Comparison of ENCODE assay signal across 8 cellular contexts in the genomic region with DNA sequence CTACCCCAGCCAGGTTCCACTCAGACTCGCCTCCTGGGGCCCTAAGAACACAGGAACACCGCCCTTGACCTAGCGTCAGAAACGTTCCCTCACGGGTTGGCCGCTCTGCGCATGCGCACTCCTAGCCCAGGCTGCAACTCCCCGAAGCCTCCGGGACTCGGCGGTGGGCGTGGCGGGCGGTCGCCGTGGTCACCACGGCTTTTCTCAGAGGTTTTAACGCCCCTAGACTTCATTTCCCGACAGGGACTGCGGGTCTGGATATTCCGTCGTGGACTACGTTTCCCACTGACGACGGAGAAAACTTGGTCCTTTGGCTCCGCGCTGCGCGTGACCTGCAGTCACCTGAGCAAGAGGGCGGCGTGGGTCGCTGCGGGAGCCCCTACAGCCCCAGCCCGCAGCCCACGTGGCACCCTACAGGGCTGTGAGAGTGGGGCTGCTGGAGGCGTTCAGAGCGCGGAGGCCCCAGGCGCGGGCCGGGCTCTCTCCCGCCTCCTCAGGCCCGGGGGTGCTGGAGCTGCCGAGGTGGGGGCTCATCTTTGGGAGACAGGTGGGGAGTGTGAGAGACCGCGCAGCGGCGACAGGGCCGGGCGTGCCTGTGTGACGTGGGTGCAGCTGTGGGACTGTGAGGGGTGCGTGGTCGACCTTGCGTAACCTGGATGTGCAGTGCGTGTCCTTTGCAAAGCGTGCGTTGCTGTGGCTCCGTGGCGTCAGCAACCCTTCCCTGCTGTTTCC. TPM values are rescaled to one million over a fixed set of nuclear protein-coding genes. Genes with fewer than 3 reads are reported as not detected.
DNase-seq lines count a peak whose midpoint lies in the region; ATAC-seq and TF ChIP-seq lines count a peak whose summit lies in the region.

No MANE protein-coding gene starts in this region.

- no peak overlapping the region for H3K27ac ChIP-seq in iPS DF 6.9 (ENCODE audit: low read length)

- peak overlapping the region in 4 of 5 experiments; percentile 43 to 93 (median 88) for H3K4me3 Mint-ChIP-seq in brain

- peak overlapping the region; percentile 73 for H3K4me3 ChIP-seq in iPS DF 6.9 (ENCODE audit: low read length)
- peak overlapping the region; percentile 68 for H3K4me3 ChIP-seq in retinal pigment epithelial cell (ENCODE audit: low read length)

- TF ChIP-seq CTCF in brain (conservative IDR thresholded peaks at IDR 0.05), result no peak
- no peak for TF ChIP-seq CTCF in retinal pigment epithelial cell (conservative IDR thresholded peaks at IDR 0.05; ENCODE audit: low read depth, low read length)

- no peak for ATAC-seq in HG02571 (IDR thresholded peaks at IDR 0.05; ENCODE audit: unreplicated experiment)
- no peak for ATAC-seq in GM21825 (IDR thresholded peaks at IDR 0.05; ENCODE audit: unreplicated experiment)
- ATAC-seq in HG03045 (IDR thresholded peaks at IDR 0.05; ENCODE audit: unreplicated experiment), result no peak

- no CpG with 5 or more reads among the region's 60 CpGs for WGBS in iPS DF 6.9 (ENCODE audit: insufficient coverage, insufficient read length)

- H3K27ac Mint-ChIP-seq in brain, result peak overlapping the region in 3 of 5 experiments; percentile 74 to 96 (median 89)

- H3K36me3 ChIP-seq in iPS DF 6.9 (ENCODE audit: control insufficient read depth, insufficient read depth, low read length), result no peaks in the 10 kb centered on the region

- peaks cover 83% of the 10 kb centered on the region for H3K36me3 Mint-ChIP-seq in brain

- H3K9me3 ChIP-seq in iPS DF 6.9 (ENCODE audit: control insufficient read depth, insufficient read depth, low read length), result no peaks in the 10 kb centered on the region

- DNase-seq in D341Med (ENCODE audit: low spot score), result peak; percentile 33
- DNase-seq in NCI-H524 (lab: John Stamatoyannopoulos, UW), result peak; percentile 67 to 83
- peak; percentile 83 for DNase-seq in iPS DF 6.9 (ENCODE audit: low read depth, low spot score)
- peak; percentile 20 for DNase-seq in retinal pigment epithelial cell (ENCODE audit: low read depth)

- H3K27me3 ChIP-seq in iPS DF 6.9 (ENCODE audit: control insufficient read depth, insufficient read depth, low read length), result no peaks in the 10 kb centered on the region

- H3K4me1 ChIP-seq in iPS DF 6.9 (ENCODE audit: control insufficient read depth, insufficient read depth, low read length), result no peaks in the 10 kb centered on the region

- H3K27me3 Mint-ChIP-seq in brain, result peaks cover 10% of the 10 kb centered on the region

- peaks cover 24 to 68% (median 41%) of the 10 kb centered on the region in 5 experiments for H3K9me3 Mint-ChIP-seq in brain

- peaks cover 26% of the 10 kb centered on the region for H3K4me1 Mint-ChIP-seq in brain

RNA-seq across cellular contexts. Expression of gene ZNF573, which starts 38.0 kb away (rescaled TPM):
- polyA plus RNA-seq in brain (ENCODE audit: insufficient read depth, low read depth, low replicate concordance), result 4.5 TPM

Comparison
In these comparisons a context has a peak if more than half of its experiments do, and no peak if none do; other contexts are left out.
1. DNase-seq: peak in every context shown above with its lines; median percentile 83 in iPS DF 6.9; 75 in NCI-H524; 33 in D341Med; 20 in retinal pigment epithelial cell.